In the genomic region with DNA sequence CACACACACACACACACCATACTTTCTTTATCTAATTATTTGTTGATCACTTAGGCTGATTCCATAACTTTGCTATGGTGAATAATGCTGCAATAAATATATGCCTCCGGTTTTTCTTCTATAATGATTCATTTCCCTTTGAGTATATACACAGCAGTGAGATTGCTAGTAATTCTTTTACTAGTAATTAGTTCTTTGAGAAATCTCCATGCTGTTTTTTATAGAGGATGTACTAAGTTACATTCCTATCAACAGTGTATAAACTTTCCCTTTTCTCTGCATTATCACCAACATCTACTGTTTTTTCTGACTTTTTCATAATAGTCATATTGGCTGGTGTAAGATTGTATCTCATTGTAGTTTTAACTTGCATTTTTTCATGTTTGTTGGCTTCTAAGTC, we compare ENCODE assay signal across 19 cellular contexts.
DNase-seq lines count a peak whose midpoint lies in the region; ATAC-seq and TF ChIP-seq lines count a peak whose summit lies in the region.
"Had no signal": no experiment of that assay in that cellular context is flagged by ENCODE, and none has a peak within 500 bp of the region (broad histone marks: within the 10 kb centered on the region; RNA-seq: fewer than 3 reads in every experiment).

No MANE protein-coding gene starts in this region.

- POLR2A ChIA-PET in PC-3 (lab: Charles Lee; ENCODE audit: unreplicated experiment): no interaction called here

- CTCF ChIA-PET in PC-3 (lab: Charles Lee): no interaction called here

- no peak overlapping the region for H3K27ac ChIP-seq in PC-3 (ENCODE audit: low read length)
- H3K27ac ChIP-seq: C4-2B, HL-60, KMS-11 had no signal

- H3K27ac Mint-ChIP-seq in activated T-cell treated with anti-CD3 and anti-CD28 coated beads, Interleukin-2, amount 50 U/mL, for 24 hours: no peak overlapping the region
- H3K27ac Mint-ChIP-seq: CD4-positive, alpha-beta T cell; GM23338 had no signal

- H3K9me3 Mint-ChIP-seq in activated T-cell treated with anti-CD3 and anti-CD28 coated beads, Interleukin-2, amount 50 U/mL, for 24 hours: no peaks in the 10 kb centered on the region
- H3K9me3 Mint-ChIP-seq: GM23338 had no signal

- no peaks in the 10 kb centered on the region for H4K20me1 ChIP-seq in PC-3 (ENCODE audit: low read length)

- no peaks in the 10 kb centered on the region for H3F3A ChIP-seq in PC-3 (ENCODE audit: low read length, unreplicated experiment)

- BruUV-seq in PC-3 (replicated peaks; lab: Mats Ljungman, UMichigan): no TSS peak

- no peaks in the 10 kb centered on the region for H3K27me3 ChIP-seq in PC-3 (ENCODE audit: low read length)
- H3K27me3 ChIP-seq: BE2C had no signal

- H3K36me3 Mint-ChIP-seq in activated T-cell treated with anti-CD3 and anti-CD28 coated beads, Interleukin-2, amount 50 U/mL, for 24 hours (ENCODE audit: low read depth): no peaks in the 10 kb centered on the region

- no peaks in the 10 kb centered on the region for H3K27me3 Mint-ChIP-seq in activated T-cell treated with anti-CD3 and anti-CD28 coated beads, Interleukin-2, amount 50 U/mL, for 24 hours
- H3K27me3 Mint-ChIP-seq: CD4-positive, alpha-beta T cell had no signal

- no peaks in the 10 kb centered on the region for H3K4me1 ChIP-seq in PC-3 (ENCODE audit: insufficient read depth, low read length)
- H3K4me1 ChIP-seq: BE2C, Caco-2 had no signal

- H2AFZ ChIP-seq in PC-3 (ENCODE audit: low read length): 0 out of 2 replicates have a peak overlapping the region, but pooled peaks have one; percentile 51
- H2AFZ ChIP-seq: GM23338 had no signal

- H3K9ac ChIP-seq in PC-3 (ENCODE audit: low read length): no peak overlapping the region
- H3K9ac ChIP-seq: KMS-11 had no signal

- TF ChIP-seq CTCF in PC-3 (conservative IDR thresholded peaks at IDR 0.05; ENCODE audit: low read depth, low read length): no peak

- peak; percentile 36 for DNase-seq in ELR (ENCODE audit: low read depth)
- DNase-seq in PC-3: peak; percentile 41
- DNase-seq in dermis blood vessel endothelial cell: peak; percentile 27
- DNase-seq in activated T-cell treated with anti-CD3 and anti-CD28 coated beads, Interleukin-2, amount 50 U/mL, for 24 hours: no peak
- DNase-seq: ACHN; BE2C; Caco-2; CD4-positive, alpha-beta T cell; DMS153; DMS79 treated with DMSO at 0.1 percent for 48 hours; EL; HCEC 1CT had no signal

- H3K9me3 ChIP-seq in PC-3 (ENCODE audit: low read length): no peaks in the 10 kb centered on the region
- H3K9me3 ChIP-seq: BE2C, Caco-2 had no signal

- H3K79me2 ChIP-seq in PC-3 (ENCODE audit: low read length): no peaks in the 10 kb centered on the region

- no peaks in the 10 kb centered on the region for H3K36me3 ChIP-seq in PC-3 (ENCODE audit: low read depth, low read length)
- H3K36me3 ChIP-seq: BE2C had no signal

- intact Hi-C loops in PC-3 (cut with micrococcal nuclease): no loop called here

- H3K4me1 Mint-ChIP-seq in activated T-cell treated with anti-CD3 and anti-CD28 coated beads, Interleukin-2, amount 50 U/mL, for 24 hours (ENCODE audit: low read depth): no peaks in the 10 kb centered on the region
- H3K4me1 Mint-ChIP-seq: GM23338 had no signal

- no peaks in the 10 kb centered on the region for H3K9me2 ChIP-seq in PC-3 (replicated peaks; ENCODE audit: low read length)

- H3K4me3 Mint-ChIP-seq in activated T-cell treated with anti-CD3 and anti-CD28 coated beads, Interleukin-2, amount 50 U/mL, for 24 hours: no peak overlapping the region
- H3K4me3 Mint-ChIP-seq: CD4-positive, alpha-beta T cell; GM23338 had no signal

- ATAC-seq in PC-3 (peak; percentile 94), HG02973 (IDR thresholded peaks at IDR 0.05; ENCODE audit: unreplicated experiment) (no peak), HG03378 (IDR thresholded peaks at IDR 0.05; ENCODE audit: unreplicated experiment) (no peak), GM19455 (IDR thresholded peaks at IDR 0.05; ENCODE audit: unreplicated experiment) (no peak)
- ATAC-seq: GM23338 had no signal

- no peak overlapping the region for H3K4me3 ChIP-seq in PC-3 (ENCODE audit: low read length)
- H3K4me3 ChIP-seq: GM23338 had no signal

- peak overlapping the region; percentile 29 for H3K4me2 ChIP-seq in PC-3 (ENCODE audit: low read length)
- H3K4me2 ChIP-seq: GM23338, KMS-11 had no signal
